8 cellular contexts compared by ENCODE assay signal in the genomic region with DNA sequence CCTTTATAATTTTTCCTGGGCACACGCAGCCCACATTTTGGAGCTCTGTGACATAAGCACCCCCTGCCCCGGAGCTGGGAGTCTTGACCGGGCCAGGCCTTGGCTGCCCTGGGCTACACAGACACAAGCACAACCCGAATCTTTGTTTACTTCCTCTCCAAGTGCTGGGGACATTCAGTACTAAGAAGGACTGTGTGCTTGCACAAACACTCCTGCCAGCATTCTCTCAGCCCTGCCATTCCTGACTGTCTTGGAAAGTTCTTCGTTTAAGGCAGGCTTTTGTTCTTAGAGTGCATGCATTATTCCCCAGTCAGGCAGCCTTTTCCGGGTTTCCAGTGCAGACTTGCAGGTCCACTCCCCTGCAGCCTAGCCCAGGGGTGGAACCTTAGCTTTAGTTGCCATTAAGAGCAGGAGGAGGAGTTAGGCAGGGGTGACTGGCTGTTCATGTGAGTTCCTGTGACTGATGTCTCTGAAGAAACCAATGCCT. TPM values are rescaled to one million over a fixed set of nuclear protein-coding genes. Genes with fewer than 3 reads are reported as not detected.
DNase-seq lines count a peak whose midpoint lies in the region; TF ChIP-seq lines count a peak whose summit lies in the region.

No MANE protein-coding gene starts in this region.

- H2BK12ac ChIP-seq in mesenchymal stem cell (ENCODE audit: low read length in 2 of 2), result no peak overlapping the region

- TF ChIP-seq CTCF in epithelial cell of esophagus (IDR thresholded peaks at IDR 0.05; ENCODE audit: insufficient read depth, low read depth, low read length, missing control alignments), result no peak

- H4K8ac ChIP-seq in mesenchymal stem cell (ENCODE audit: low read length), result peak overlapping the region; percentile 15

- H2AK5ac ChIP-seq in mesenchymal stem cell (ENCODE audit: low read length, severe bottlenecking), result peak overlapping the region; percentile 72

- H3K4me2 ChIP-seq in mesenchymal stem cell (ENCODE audit: low read length, poor library complexity, severe bottlenecking), result no peak overlapping the region

- H2BK120ac ChIP-seq in mesenchymal stem cell (ENCODE audit: low read depth, low read length), result no peak overlapping the region

- peaks cover 22% of the 10 kb centered on the region for H3K4me1 ChIP-seq in mesenchymal stem cell (ENCODE audit: control insufficient read depth, insufficient read depth, low read depth, low read length)
- H3K4me1 ChIP-seq in thymus (ENCODE audit: control insufficient read depth, insufficient read depth, low read length), result peaks cover 43% of the 10 kb centered on the region

- H3K27me3 ChIP-seq in mesenchymal stem cell (ENCODE audit: control insufficient read depth in 1 of 2, insufficient read depth in 1 of 2, low read length in 2 of 2) (no peaks in the 10 kb centered on the region), thymus (ENCODE audit: control insufficient read depth, insufficient read depth) (no peaks in the 10 kb centered on the region)

- peak overlapping the region; percentile 7 for H3K4me3 ChIP-seq in epithelial cell of esophagus (ENCODE audit: low read length)
- H3K4me3 ChIP-seq in mesenchymal stem cell (ENCODE audit: insufficient read depth in 1 of 2, low read depth in 1 of 2, low read length in 2 of 2), result peak overlapping the region in 1 of 2 experiments; percentile 34
- no peak overlapping the region for H3K4me3 ChIP-seq in thymus (ENCODE audit: low read length)

- H3K9me3 ChIP-seq in mesenchymal stem cell (ENCODE audit: control insufficient read depth, low read length) (no peaks in the 10 kb centered on the region), thymus (ENCODE audit: control insufficient read depth) (no peaks in the 10 kb centered on the region)

- peak; percentile 32 for DNase-seq in NOMO-1 treated with DMSO at 0.1 percent for 48 hours (lab: John Stamatoyannopoulos, UW; ENCODE audit: unreplicated experiment)
- no peak for DNase-seq in NOMO-1 treated with dmso at 0.1 percent for 144 hours (lab: John Stamatoyannopoulos, UW; ENCODE audit: unreplicated experiment)
- DNase-seq in epithelial cell of esophagus (ENCODE audit: low read depth), result peak; percentile 100
- peak; percentile 88 for DNase-seq in mesenchymal stem cell
- no peak for DNase-seq in stimulated activated CD4-positive, alpha-beta T cell treated with anti-CD3 and anti-CD28 coated beads, Interleukin-2, amount 100 ng/mL, for 24 hours
- no peak for DNase-seq in activated CD4-positive, CD25-positive, alpha-beta regulatory T cell treated with anti-CD3 and anti-CD28 coated beads, Interleukin-2, amount 50 U/mL, for 72 hours

- WGBS in mesenchymal stem cell, result 3% methylated on average over 6 of the region's 6 CpGs
- 66% methylated on average over 6 of the region's 6 CpGs for WGBS in thymus

- H2BK5ac ChIP-seq in mesenchymal stem cell (ENCODE audit: low read depth, low read length, poor library complexity, severe bottlenecking), result no peak overlapping the region

- no peak overlapping the region for H2AFZ ChIP-seq in mesenchymal stem cell (ENCODE audit: low read depth, low read length)

- peak overlapping the region; percentile 71 for H2BK15ac ChIP-seq in mesenchymal stem cell (ENCODE audit: low read depth, poor library complexity, severe bottlenecking)

- no peak overlapping the region for H3K14ac ChIP-seq in mesenchymal stem cell (ENCODE audit: low read length in 2 of 2)

- H3K23ac ChIP-seq in mesenchymal stem cell (ENCODE audit: low read length in 2 of 2), result no peak overlapping the region

- H3K36me3 ChIP-seq in mesenchymal stem cell (ENCODE audit: control insufficient read depth in 1 of 2, insufficient read depth in 2 of 2, low read depth in 1 of 2, low read length in 2 of 2) (no peaks in the 10 kb centered on the region), thymus (ENCODE audit: control insufficient read depth, insufficient read depth) (no peaks in the 10 kb centered on the region)

- H3K9ac ChIP-seq in mesenchymal stem cell (ENCODE audit: low read length), result peak overlapping the region; percentile 8

- peaks cover 3% of the 10 kb centered on the region for H3K79me1 ChIP-seq in mesenchymal stem cell (replicated peaks; ENCODE audit: low read length, poor library complexity, severe bottlenecking)

- H3K27ac ChIP-seq in mesenchymal stem cell (ENCODE audit: low read length, poor library complexity, severe bottlenecking), result peak overlapping the region; percentile 56
- H3K27ac ChIP-seq in thymus (ENCODE audit: low read depth), result peak overlapping the region; percentile 79

- peak overlapping the region; percentile 35 to 40 for H3K4ac ChIP-seq in mesenchymal stem cell (ENCODE audit: low read depth in 1 of 2, low read length in 2 of 2)

- H3K18ac ChIP-seq in mesenchymal stem cell (ENCODE audit: low read depth in 1 of 2, low read length in 2 of 2), result peak overlapping the region; percentile 28 to 57

- no peak overlapping the region for H4K91ac ChIP-seq in mesenchymal stem cell (ENCODE audit: low read length)

TF ChIP-seq in PFSK-1, 5 proteins besides CTCF, POLR2A, EP300 and RAD21:
- TF ChIP-seq FOXP2 (optimal IDR thresholded peaks at IDR 0.05; ENCODE audit: borderline replicate concordance, extremely low read depth, extremely low read length, insufficient read depth) (no peak), POLR2AphosphoS5 (IDR thresholded peaks at IDR 0.05; ENCODE audit: low read depth, low read length) (peak; percentile 33; the same call in 1 of the 2 replicates), REST (IDR thresholded peaks at IDR 0.05; ENCODE audit: insufficient read depth in 1 of 2, low read depth in 2 of 2, low read length in 2 of 2) (no peak), TAF1 (IDR thresholded peaks at IDR 0.05; ENCODE audit: borderline replicate concordance, insufficient read depth, low read length) (no peak), SIN3A (IDR thresholded peaks at IDR 0.05; ENCODE audit: borderline replicate concordance, insufficient read depth, low read length) (no peak)

RNA-seq across cellular contexts. Expression of gene FOXO3, which starts 28.6 kb away (rescaled TPM):
- 10.4 TPM for polyA plus RNA-seq in PFSK-1 (2012; ENCODE audit: insufficient read length, low read depth)
- polyA plus RNA-seq in mesenchymal stem cell (2013, experiment 1 of 2), result 19.2 TPM
- 18.8 TPM for polyA plus RNA-seq in mesenchymal stem cell (2013, experiment 2 of 2)
- 33.6 TPM for polyA plus RNA-seq in thymus

Comparison
In these comparisons a context has a peak if more than half of its experiments do, and no peak if none do; other contexts are left out.
1. DNase-seq: peak in NOMO-1 treated with DMSO at 0.1 percent for 48 hours (single experiment), epithelial cell of esophagus (single experiment) and mesenchymal stem cell (single experiment); none in NOMO-1 treated with dmso at 0.1 percent for 144 hours (single experiment), stimulated activated CD4-positive, alpha-beta T cell treated with anti-CD3 and anti-CD28 coated beads, Interleukin-2, amount 100 ng/mL, for 24 hours (0 of 2) and activated CD4-positive, CD25-positive, alpha-beta regulatory T cell treated with anti-CD3 and anti-CD28 coated beads, Interleukin-2, amount 50 U/mL, for 72 hours (single experiment).